In the genomic region with DNA sequence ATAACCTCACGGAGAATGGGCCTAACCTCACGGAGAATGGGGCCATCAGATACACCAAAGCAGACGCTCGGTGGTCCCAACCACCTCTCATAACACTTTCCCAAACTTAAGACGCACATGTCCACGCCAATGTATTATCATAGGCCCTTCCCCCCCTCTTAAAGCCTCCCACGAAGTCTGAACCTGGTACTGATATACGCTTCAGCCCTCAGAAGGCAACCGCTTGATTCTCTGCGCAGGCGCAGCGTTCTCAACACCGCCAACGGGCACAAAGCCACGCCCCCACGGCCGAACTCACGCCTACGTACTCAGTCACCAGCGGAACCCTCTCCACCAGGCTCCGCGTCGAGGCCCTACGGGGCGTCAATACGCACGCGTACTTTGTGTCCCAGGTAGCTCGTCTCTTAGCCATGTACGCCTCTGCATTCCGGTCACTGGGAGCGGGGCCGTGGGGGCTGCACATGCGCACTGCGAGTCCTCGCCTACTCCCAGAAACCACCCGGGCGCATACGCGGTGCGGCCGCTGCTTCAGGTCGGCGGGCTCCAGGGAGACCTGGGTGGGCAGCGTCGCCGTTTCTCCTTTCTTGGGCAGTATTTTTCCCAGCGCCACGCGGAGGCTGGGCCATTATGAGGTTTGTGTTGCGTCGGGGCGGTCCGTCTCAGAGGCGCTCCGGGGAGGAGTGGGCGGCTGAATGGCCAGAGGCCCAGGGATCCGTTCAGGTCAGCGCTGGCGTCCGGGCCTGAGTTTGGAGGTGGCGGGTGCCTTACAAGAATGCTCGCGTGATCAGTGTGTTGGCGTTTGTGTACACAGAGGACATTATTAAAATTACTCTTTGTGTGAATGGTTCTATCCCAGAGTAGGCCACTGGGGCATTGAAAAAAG, we compare ENCODE assay signal across 8 cellular contexts. TPM values are rescaled to one million over a fixed set of nuclear protein-coding genes. Genes with fewer than 3 reads are reported as not detected.
DNase-seq lines count a peak whose midpoint lies in the region; ATAC-seq and TF ChIP-seq lines count a peak whose summit lies in the region.

No MANE protein-coding gene starts in this region.

- H3K36me3 ChIP-seq in SK-N-MC (ENCODE audit: insufficient read depth, low read length) (peaks cover 3% of the 10 kb centered on the region; the same call in 1 of the 2 replicates), stomach smooth muscle (ENCODE audit: control insufficient read depth in 2 of 2, insufficient read depth in 2 of 2, low read length in 2 of 2) (peaks cover 3 to 15% of the 10 kb centered on the region in 2 donors)

- peak; percentile 83 for TF ChIP-seq POLR2A in GM18526 (IDR thresholded peaks at IDR 0.05; ENCODE audit: extremely low read depth, insufficient read length)

- peak overlapping the region; percentile 88 for H3K4me3 Mint-ChIP-seq in activated naive CD8-positive, alpha-beta T cell treated with anti-CD3 and anti-CD28 coated beads for 36 hours
- H3K4me3 Mint-ChIP-seq in glutamatergic neuron (ENCODE audit: unreplicated experiment): peak overlapping the region; percentile 97

- H3K4me1 Mint-ChIP-seq in activated naive CD8-positive, alpha-beta T cell treated with anti-CD3 and anti-CD28 coated beads for 36 hours: peaks cover 21% of the 10 kb centered on the region
- peaks cover 6% of the 10 kb centered on the region for H3K4me1 Mint-ChIP-seq in glutamatergic neuron (ENCODE audit: low read depth, unreplicated experiment)

- H3K36me3 Mint-ChIP-seq in activated naive CD8-positive, alpha-beta T cell treated with anti-CD3 and anti-CD28 coated beads for 36 hours: peaks cover 79% of the 10 kb centered on the region
- H3K36me3 Mint-ChIP-seq in glutamatergic neuron (ENCODE audit: unreplicated experiment): peaks cover 16% of the 10 kb centered on the region

- H3K27ac Mint-ChIP-seq in activated naive CD8-positive, alpha-beta T cell treated with anti-CD3 and anti-CD28 coated beads for 36 hours: peak overlapping the region; percentile 89
- H3K27ac Mint-ChIP-seq in glutamatergic neuron (ENCODE audit: unreplicated experiment): peak overlapping the region; percentile 92

- peaks cover 64% of the 10 kb centered on the region for H3K9me3 Mint-ChIP-seq in activated naive CD8-positive, alpha-beta T cell treated with anti-CD3 and anti-CD28 coated beads for 36 hours
- H3K9me3 Mint-ChIP-seq in glutamatergic neuron (ENCODE audit: unreplicated experiment): peaks cover 5% of the 10 kb centered on the region

- H3K9me3 ChIP-seq in SK-N-MC (ENCODE audit: low read depth, low read length) (no peaks in the 10 kb centered on the region), stomach smooth muscle (ENCODE audit: control insufficient read depth in 2 of 2, low read length in 2 of 2) (peaks cover under 1 to 4% of the 10 kb centered on the region in 2 donors)

- H3K27me3 ChIP-seq in stomach smooth muscle (ENCODE audit: control insufficient read depth in 1 of 2, insufficient read depth in 2 of 2, low read length in 2 of 2): no peaks in the 10 kb centered on the region

- H3K9ac ChIP-seq in SK-N-MC (ENCODE audit: insufficient read length): peak overlapping the region; percentile 33
- H3K9ac ChIP-seq in stomach smooth muscle (ENCODE audit: low read length in 2 of 2): peak overlapping the region; percentile 84 to 87

- H3K4me1 ChIP-seq in stomach smooth muscle (ENCODE audit: control insufficient read depth, insufficient read depth, low read length): peaks cover 9% of the 10 kb centered on the region

- TF ChIP-seq CTCF in glutamatergic neuron (IDR thresholded peaks at IDR 0.05; ENCODE audit: partially characterized antibody, unreplicated experiment): no peak

- H3K27ac ChIP-seq in SK-N-MC: no peak overlapping the region
- peak overlapping the region; percentile 87 for H3K27ac ChIP-seq in stomach smooth muscle (ENCODE audit: low read length)

- DNase-seq in HuH-7 (ENCODE audit: low spot score): peak; percentile 91
- peak; percentile 34 for DNase-seq in SK-N-MC (ENCODE audit: low read depth, low spot score)
- peak; percentile 93 for DNase-seq in activated naive CD8-positive, alpha-beta T cell treated with anti-CD3 and anti-CD28 coated beads for 36 hours
- peak; percentile 97 for DNase-seq in glutamatergic neuron
- peak; percentile 93 for DNase-seq in non-pigmented ciliary epithelial cell (ENCODE audit: low read depth)

- peak overlapping the region; percentile 69 for H3K4me3 ChIP-seq in SK-N-MC
- H3K4me3 ChIP-seq in stomach smooth muscle (ENCODE audit: low read length in 2 of 2): peak overlapping the region; percentile 75 to 83

- H3K27me3 Mint-ChIP-seq in activated naive CD8-positive, alpha-beta T cell treated with anti-CD3 and anti-CD28 coated beads for 36 hours: no peaks in the 10 kb centered on the region
- H3K27me3 Mint-ChIP-seq in glutamatergic neuron (ENCODE audit: unreplicated experiment): peaks cover 4% of the 10 kb centered on the region

- no peak for ATAC-seq in GM21723 (IDR thresholded peaks at IDR 0.05; ENCODE audit: unreplicated experiment)

RNA-seq across cellular contexts. Expression of gene ZNF582, which starts 25.3 kb away (rescaled TPM):
- 1 to 10 TPM; 2.3 to 3.2 TPM for total RNA-seq in activated naive CD8-positive, alpha-beta T cell treated with anti-CD3 and anti-CD28 coated beads for 36 hours
- total RNA-seq in glutamatergic neuron (ENCODE audit: unreplicated experiment): 7.5 TPM

RNA-seq across cellular contexts. Expression of gene ZNF583, which starts 36.1 kb away (rescaled TPM):
- 1 to 10 TPM; 4.7 to 5.2 TPM for total RNA-seq in activated naive CD8-positive, alpha-beta T cell treated with anti-CD3 and anti-CD28 coated beads for 36 hours
- total RNA-seq in glutamatergic neuron (ENCODE audit: unreplicated experiment): 13.6 TPM

RNA-seq across cellular contexts. Expression of gene ZSCAN5A, which starts 53.4 kb away (rescaled TPM):
- total RNA-seq in activated naive CD8-positive, alpha-beta T cell treated with anti-CD3 and anti-CD28 coated beads for 36 hours: 10 to 100 TPM; 10.6 to 15.8 TPM
- total RNA-seq in glutamatergic neuron (ENCODE audit: unreplicated experiment): 13.1 TPM

Comparison
In these comparisons a context has a peak if more than half of its experiments do, and no peak if none do; other contexts are left out.
1. DNase-seq: peak in every context shown above with its lines; median percentile 97 in glutamatergic neuron; 93 in activated naive CD8-positive, alpha-beta T cell treated with anti-CD3 and anti-CD28 coated beads for 36 hours; 93 in non-pigmented ciliary epithelial cell; 91 in HuH-7; 34 in SK-N-MC.